1 cellular context compared by ENCODE assay signal in genomic region chr19:2269244-2270156, GRCh38.
A peak's percentile ranks its signal among the peaks of the same experiment; 100 is the strongest.
TF ChIP-seq lines count a peak whose summit lies in the region.

No MANE protein-coding gene starts in this region.

TF ChIP-seq in HepG2, 621 proteins besides CTCF, POLR2A, EP300 and RAD21 (continued from another document and continues in another):
- TF ChIP-seq, protein P1, sequence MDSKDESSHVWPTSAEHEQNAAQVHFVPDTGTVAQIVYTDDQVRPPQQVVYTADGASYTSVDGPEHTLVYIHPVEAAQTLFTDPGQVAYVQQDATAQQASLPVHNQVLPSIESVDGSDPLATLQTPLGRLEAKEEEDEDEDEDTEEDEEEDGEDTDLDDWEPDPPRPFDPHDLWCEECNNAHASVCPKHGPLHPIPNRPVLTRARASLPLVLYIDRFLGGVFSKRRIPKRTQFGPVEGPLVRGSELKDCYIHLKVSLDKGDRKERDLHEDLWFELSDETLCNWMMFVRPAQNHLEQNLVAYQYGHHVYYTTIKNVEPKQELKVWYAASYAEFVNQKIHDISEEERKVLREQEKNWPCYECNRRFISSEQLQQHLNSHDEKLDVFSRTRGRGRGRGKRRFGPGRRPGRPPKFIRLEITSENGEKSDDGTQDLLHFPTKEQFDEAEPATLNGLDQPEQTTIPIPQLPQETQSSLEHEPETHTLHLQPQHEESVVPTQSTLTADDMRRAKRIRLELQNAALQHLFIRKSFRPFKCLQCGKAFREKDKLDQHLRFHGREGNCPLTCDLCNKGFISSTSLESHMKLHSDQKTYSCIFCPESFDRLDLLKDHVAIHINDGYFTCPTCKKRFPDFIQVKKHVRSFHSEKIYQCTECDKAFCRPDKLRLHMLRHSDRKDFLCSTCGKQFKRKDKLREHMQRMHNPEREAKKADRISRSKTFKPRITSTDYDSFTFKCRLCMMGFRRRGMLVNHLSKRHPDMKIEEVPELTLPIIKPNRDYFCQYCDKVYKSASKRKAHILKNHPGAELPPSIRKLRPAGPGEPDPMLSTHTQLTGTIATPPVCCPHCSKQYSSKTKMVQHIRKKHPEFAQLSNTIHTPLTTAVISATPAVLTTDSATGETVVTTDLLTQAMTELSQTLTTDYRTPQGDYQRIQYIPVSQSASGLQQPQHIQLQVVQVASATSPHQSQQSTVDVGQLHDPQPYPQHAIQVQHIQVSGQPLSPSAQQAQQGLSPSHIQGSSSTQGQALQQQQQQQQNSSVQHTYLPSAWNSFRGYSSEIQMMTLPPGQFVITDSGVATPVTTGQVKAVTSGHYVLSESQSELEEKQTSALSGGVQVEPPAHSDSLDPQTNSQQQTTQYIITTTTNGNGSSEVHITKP (CRISPR knock-in tag; IDR thresholded peaks at IDR 0.05; ENCODE audit: low read depth), result no peak
- TF ChIP-seq, protein P2, sequence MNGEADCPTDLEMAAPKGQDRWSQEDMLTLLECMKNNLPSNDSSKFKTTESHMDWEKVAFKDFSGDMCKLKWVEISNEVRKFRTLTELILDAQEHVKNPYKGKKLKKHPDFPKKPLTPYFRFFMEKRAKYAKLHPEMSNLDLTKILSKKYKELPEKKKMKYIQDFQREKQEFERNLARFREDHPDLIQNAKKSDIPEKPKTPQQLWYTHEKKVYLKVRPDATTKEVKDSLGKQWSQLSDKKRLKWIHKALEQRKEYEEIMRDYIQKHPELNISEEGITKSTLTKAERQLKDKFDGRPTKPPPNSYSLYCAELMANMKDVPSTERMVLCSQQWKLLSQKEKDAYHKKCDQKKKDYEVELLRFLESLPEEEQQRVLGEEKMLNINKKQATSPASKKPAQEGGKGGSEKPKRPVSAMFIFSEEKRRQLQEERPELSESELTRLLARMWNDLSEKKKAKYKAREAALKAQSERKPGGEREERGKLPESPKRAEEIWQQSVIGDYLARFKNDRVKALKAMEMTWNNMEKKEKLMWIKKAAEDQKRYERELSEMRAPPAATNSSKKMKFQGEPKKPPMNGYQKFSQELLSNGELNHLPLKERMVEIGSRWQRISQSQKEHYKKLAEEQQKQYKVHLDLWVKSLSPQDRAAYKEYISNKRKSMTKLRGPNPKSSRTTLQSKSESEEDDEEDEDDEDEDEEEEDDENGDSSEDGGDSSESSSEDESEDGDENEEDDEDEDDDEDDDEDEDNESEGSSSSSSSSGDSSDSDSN (CRISPR knock-in tag; IDR thresholded peaks at IDR 0.05), result peak; percentile 51
- TF ChIP-seq ZNF510 (CRISPR knock-in tag; IDR thresholded peaks at IDR 0.05; ENCODE audit: low read depth) (no peak; the same call in 1 of the 2 replicates), ZNF501 (CRISPR knock-in tag; IDR thresholded peaks at IDR 0.05) (peak; percentile 82), ASH2L (IDR thresholded peaks at IDR 0.05; ENCODE audit: insufficient read length, low read depth, low read length) (peak; percentile 88), CCDC6 (CRISPR knock-in tag; IDR thresholded peaks at IDR 0.05) (peak; percentile 85), SRSF1 (optimal IDR thresholded peaks at IDR 0.05; ENCODE audit: low read depth, low read length) (peak; percentile 91), ZNF343 (CRISPR knock-in tag; IDR thresholded peaks at IDR 0.05) (no peak), ZNF552 (CRISPR knock-in tag; IDR thresholded peaks at IDR 0.05; ENCODE audit: borderline replicate concordance) (no peak), ZNF772 (CRISPR knock-in tag; IDR thresholded peaks at IDR 0.05) (peak; percentile 79; the same call in 1 of the 2 replicates), PPARG (CRISPR knock-in tag; conservative IDR thresholded peaks at IDR 0.05) (peak; percentile 65; the same call in 1 of the 2 replicates), NKX3-1 (CRISPR knock-in tag; IDR thresholded peaks at IDR 0.05) (peak; percentile 46; the same call in 1 of the 2 replicates), ZSCAN21 (CRISPR knock-in tag; IDR thresholded peaks at IDR 0.05; ENCODE audit: borderline replicate concordance) (peak; percentile 58; the same call in 1 of the 2 replicates), KDM3A (CRISPR knock-in tag; IDR thresholded peaks at IDR 0.05; ENCODE audit: low read depth) (peak; percentile 92), ZNF143 (CRISPR knock-in tag; IDR thresholded peaks at IDR 0.05) (peak; percentile 87), YY1 (IDR thresholded peaks at IDR 0.05; ENCODE audit: insufficient read depth, insufficient replicate concordance, low read depth, low read length) (peak; percentile 99), ZBTB1 (CRISPR knock-in tag; IDR thresholded peaks at IDR 0.05; ENCODE audit: borderline replicate concordance) (no peak), ZNF18 (CRISPR knock-in tag; IDR thresholded peaks at IDR 0.05; ENCODE audit: insufficient replicate concordance) (peak; percentile 81), ZNF329 (CRISPR knock-in tag; IDR thresholded peaks at IDR 0.05; ENCODE audit: low read depth) (no peak), KDM5B (CRISPR knock-in tag; IDR thresholded peaks at IDR 0.05; ENCODE audit: borderline replicate concordance) (peak; percentile 46; the same call in 1 of the 2 replicates), GFI1 (CRISPR knock-in tag; IDR thresholded peaks at IDR 0.05; ENCODE audit: borderline replicate concordance) (peak; percentile 85), HES4 (CRISPR knock-in tag; IDR thresholded peaks at IDR 0.05; ENCODE audit: borderline replicate concordance) (peak; percentile 90; the same call in 1 of the 2 replicates), PRPF4 (IDR thresholded peaks at IDR 0.05; ENCODE audit: low read depth, low read length, poor library complexity, severe bottlenecking) (peak; percentile 83), TSC22D2 (CRISPR knock-in tag; IDR thresholded peaks at IDR 0.05; ENCODE audit: borderline replicate concordance) (peak; percentile 53; the same call in 1 of the 2 replicates), RXRA (CRISPR knock-in tag; IDR thresholded peaks at IDR 0.05) (peak; percentile 32; the same call in 1 of the 2 replicates), FLYWCH1 (CRISPR knock-in tag; IDR thresholded peaks at IDR 0.05) (no peak), ZNF225 (CRISPR knock-in tag; IDR thresholded peaks at IDR 0.05) (peak; percentile 87; the same call in 1 of the 2 replicates), DR1 (CRISPR knock-in tag; IDR thresholded peaks at IDR 0.05) (peak; percentile 97), SKI (IDR thresholded peaks at IDR 0.05; ENCODE audit: partially characterized antibody) (peak; percentile 11), ZFP36L1 (CRISPR knock-in tag; IDR thresholded peaks at IDR 0.05) (peak; percentile 86; the same call in 1 of the 2 replicates), MAFG (CRISPR knock-in tag; IDR thresholded peaks at IDR 0.05) (no peak), ZFX (CRISPR knock-in tag; IDR thresholded peaks at IDR 0.05; ENCODE audit: low read depth) (no peak), ZNF296 (CRISPR knock-in tag; conservative IDR thresholded peaks at IDR 0.05) (peak; percentile 65; the same call in 1 of the 2 replicates), ZSCAN30 (CRISPR knock-in tag; IDR thresholded peaks at IDR 0.05) (0 out of 2 replicates have a peak, but pooled peaks have one; percentile 3), ZNF766 (CRISPR knock-in tag; IDR thresholded peaks at IDR 0.05; ENCODE audit: borderline replicate concordance) (peak; percentile 39; the same call in 1 of the 2 replicates), ZNF17 (CRISPR knock-in tag; IDR thresholded peaks at IDR 0.05) (0 out of 2 replicates have a peak, but pooled peaks have one; percentile 63), ZNF432 (CRISPR knock-in tag; IDR thresholded peaks at IDR 0.05; ENCODE audit: borderline replicate concordance) (0 out of 2 replicates have a peak, but pooled peaks have one; percentile 5), MBD4 (IDR thresholded peaks at IDR 0.05; ENCODE audit: borderline replicate concordance, low read length) (no peak)
- TF ChIP-seq, protein P3, sequence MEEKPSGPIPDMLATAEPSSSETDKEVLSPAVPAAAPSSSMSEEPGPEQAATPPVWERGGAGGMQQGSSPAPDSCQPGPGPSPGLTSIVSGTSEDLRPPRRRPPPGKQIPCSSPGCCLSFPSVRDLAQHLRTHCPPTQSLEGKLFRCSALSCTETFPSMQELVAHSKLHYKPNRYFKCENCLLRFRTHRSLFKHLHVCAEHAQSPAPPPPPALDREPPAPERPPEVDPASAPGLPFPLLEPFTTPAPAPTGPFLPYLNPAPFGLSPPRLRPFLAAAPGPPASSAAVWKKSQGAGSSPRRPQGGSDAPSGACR (CRISPR knock-in tag; IDR thresholded peaks at IDR 0.05), result 0 out of 2 replicates have a peak, but pooled peaks have one; percentile 15
- TF ChIP-seq, protein P4, sequence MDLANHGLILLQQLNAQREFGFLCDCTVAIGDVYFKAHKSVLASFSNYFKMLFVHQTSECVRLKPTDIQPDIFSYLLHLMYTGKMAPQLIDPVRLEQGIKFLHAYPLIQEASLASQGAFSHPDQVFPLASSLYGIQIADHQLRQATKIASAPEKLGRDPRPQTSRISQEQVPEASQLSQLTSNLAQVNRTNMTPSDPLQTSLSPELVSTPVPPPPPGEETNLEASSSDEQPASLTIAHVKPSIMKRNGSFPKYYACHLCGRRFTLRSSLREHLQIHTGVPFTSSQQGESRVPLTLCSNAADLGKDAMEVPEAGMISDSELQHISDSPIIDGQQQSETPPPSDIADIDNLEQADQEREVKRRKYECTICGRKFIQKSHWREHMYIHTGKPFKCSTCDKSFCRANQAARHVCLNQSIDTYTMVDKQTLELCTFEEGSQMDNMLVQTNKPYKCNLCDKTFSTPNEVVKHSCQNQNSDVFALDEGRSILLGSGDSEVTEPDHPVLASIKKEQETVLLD (CRISPR knock-in tag; IDR thresholded peaks at IDR 0.05; ENCODE audit: low read depth), result 0 out of 2 replicates have a peak, but pooled peaks have one; percentile 35
- TF ChIP-seq, protein P5, sequence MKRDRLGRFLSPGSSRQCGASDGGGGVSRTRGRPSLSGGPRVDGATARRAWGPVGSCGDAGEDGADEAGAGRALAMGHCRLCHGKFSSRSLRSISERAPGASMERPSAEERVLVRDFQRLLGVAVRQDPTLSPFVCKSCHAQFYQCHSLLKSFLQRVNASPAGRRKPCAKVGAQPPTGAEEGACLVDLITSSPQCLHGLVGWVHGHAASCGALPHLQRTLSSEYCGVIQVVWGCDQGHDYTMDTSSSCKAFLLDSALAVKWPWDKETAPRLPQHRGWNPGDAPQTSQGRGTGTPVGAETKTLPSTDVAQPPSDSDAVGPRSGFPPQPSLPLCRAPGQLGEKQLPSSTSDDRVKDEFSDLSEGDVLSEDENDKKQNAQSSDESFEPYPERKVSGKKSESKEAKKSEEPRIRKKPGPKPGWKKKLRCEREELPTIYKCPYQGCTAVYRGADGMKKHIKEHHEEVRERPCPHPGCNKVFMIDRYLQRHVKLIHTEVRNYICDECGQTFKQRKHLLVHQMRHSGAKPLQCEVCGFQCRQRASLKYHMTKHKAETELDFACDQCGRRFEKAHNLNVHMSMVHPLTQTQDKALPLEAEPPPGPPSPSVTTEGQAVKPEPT (CRISPR knock-in tag; IDR thresholded peaks at IDR 0.05; ENCODE audit: low read depth), result peak; percentile 78
- TF ChIP-seq, protein P6, sequence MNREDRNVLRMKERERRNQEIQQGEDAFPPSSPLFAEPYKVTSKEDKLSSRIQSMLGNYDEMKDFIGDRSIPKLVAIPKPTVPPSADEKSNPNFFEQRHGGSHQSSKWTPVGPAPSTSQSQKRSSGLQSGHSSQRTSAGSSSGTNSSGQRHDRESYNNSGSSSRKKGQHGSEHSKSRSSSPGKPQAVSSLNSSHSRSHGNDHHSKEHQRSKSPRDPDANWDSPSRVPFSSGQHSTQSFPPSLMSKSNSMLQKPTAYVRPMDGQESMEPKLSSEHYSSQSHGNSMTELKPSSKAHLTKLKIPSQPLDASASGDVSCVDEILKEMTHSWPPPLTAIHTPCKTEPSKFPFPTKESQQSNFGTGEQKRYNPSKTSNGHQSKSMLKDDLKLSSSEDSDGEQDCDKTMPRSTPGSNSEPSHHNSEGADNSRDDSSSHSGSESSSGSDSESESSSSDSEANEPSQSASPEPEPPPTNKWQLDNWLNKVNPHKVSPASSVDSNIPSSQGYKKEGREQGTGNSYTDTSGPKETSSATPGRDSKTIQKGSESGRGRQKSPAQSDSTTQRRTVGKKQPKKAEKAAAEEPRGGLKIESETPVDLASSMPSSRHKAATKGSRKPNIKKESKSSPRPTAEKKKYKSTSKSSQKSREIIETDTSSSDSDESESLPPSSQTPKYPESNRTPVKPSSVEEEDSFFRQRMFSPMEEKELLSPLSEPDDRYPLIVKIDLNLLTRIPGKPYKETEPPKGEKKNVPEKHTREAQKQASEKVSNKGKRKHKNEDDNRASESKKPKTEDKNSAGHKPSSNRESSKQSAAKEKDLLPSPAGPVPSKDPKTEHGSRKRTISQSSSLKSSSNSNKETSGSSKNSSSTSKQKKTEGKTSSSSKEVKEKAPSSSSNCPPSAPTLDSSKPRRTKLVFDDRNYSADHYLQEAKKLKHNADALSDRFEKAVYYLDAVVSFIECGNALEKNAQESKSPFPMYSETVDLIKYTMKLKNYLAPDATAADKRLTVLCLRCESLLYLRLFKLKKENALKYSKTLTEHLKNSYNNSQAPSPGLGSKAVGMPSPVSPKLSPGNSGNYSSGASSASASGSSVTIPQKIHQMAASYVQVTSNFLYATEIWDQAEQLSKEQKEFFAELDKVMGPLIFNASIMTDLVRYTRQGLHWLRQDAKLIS (CRISPR knock-in tag; IDR thresholded peaks at IDR 0.05), result peak; percentile 70; the same call in 1 of the 2 replicates
- TF ChIP-seq, protein P7, sequence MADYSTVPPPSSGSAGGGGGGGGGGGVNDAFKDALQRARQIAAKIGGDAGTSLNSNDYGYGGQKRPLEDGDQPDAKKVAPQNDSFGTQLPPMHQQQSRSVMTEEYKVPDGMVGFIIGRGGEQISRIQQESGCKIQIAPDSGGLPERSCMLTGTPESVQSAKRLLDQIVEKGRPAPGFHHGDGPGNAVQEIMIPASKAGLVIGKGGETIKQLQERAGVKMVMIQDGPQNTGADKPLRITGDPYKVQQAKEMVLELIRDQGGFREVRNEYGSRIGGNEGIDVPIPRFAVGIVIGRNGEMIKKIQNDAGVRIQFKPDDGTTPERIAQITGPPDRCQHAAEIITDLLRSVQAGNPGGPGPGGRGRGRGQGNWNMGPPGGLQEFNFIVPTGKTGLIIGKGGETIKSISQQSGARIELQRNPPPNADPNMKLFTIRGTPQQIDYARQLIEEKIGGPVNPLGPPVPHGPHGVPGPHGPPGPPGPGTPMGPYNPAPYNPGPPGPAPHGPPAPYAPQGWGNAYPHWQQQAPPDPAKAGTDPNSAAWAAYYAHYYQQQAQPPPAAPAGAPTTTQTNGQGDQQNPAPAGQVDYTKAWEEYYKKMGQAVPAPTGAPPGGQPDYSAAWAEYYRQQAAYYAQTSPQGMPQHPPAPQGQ (CRISPR knock-in tag; IDR thresholded peaks at IDR 0.05; ENCODE audit: borderline replicate concordance), result no peak
